Comparison of ENCODE assay signal across 8 cellular contexts in the genomic region with DNA sequence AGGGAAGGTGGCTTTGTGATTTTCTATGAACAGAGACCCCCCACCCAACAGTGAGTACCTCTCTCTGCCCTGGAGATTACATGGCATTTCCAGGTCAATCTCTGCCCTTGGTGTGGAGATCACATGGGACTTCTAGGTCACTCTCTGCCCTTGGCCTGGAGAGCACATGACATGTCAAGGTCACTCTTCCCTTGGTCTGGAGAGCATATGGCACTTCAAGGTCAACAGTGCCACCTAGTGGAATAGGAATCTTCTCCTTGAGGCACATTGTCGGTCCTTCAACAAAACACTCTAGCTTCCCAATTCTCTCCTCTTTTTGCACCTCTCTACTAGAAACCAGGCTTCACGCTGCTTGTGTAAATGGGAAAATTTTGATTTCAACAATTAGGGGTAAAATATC.
DNase-seq lines count a peak whose midpoint lies in the region; ATAC-seq, FAIRE-seq and TF ChIP-seq lines count a peak whose summit lies in the region.

No MANE protein-coding gene starts in this region.

- H3K27me3 ChIP-seq in H1 (replicated peaks in 1 of 4; ENCODE audit: control insufficient read depth in 3 of 4, extremely low read depth in 1 of 4, insufficient read depth in 3 of 4, low read length in 3 of 4) (no peaks in the 10 kb centered on the region), smooth muscle cell (ENCODE audit: low read depth) (no peaks in the 10 kb centered on the region)

- WGBS in H1 (ENCODE audit: extremely low coverage in 1 of 2, insufficient coverage in 1 of 2, insufficient read length in 1 of 2, insufficient replicate concordance in 2 of 2, low coverage in 1 of 2, low lambda C conversion rate in 2 of 2, missing lambda C conversion rate in 1 of 2), 2 experiments: 73% methylated on average over 2 of the region's 2 CpGs; no CpG with 5 or more reads in 1 of the 2 experiments
- 68% methylated on average over 2 of the region's 2 CpGs for WGBS in smooth muscle cell (ENCODE audit: low lambda C conversion rate)

- H3K79me1 ChIP-seq in H1 (ENCODE audit: low read depth, low read length): no peaks in the 10 kb centered on the region

- H2BK12ac ChIP-seq in H1 (ENCODE audit: low read depth, low read length): no peak overlapping the region

- no peak overlapping the region for H3K4me3 ChIP-seq in H1 (ENCODE audit: extremely low read depth in 1 of 4, insufficient read depth in 2 of 4, low read depth in 3 of 4, low read length in 4 of 4)
- H3K4me3 ChIP-seq in smooth muscle cell: no peak overlapping the region

- DNase-seq in AML-193 (lab: John Stamatoyannopoulos, UW) (peak; percentile 26 to 71), NCI-H460 (ENCODE audit: extremely low read depth, low read depth) (peak; percentile 36), H1 (ENCODE audit: low read depth in 1 of 2, low spot score in 2 of 2) (no peak), smooth muscle cell (lab: John Stamatoyannopoulos, UW; ENCODE audit: unreplicated experiment) (no peak), epidermal melanocyte (ENCODE audit: insufficient read length, low spot score) (no peak), NCI-H226 (no peak)

- no peak overlapping the region for H3K4ac ChIP-seq in H1 (replicated peaks; ENCODE audit: insufficient read length, low read depth, low read length)

- H2BK20ac ChIP-seq in H1 (ENCODE audit: low read length): no peak overlapping the region

- H3K56ac ChIP-seq in H1 (replicated peaks; ENCODE audit: insufficient read length, low read depth, low read length): no peak overlapping the region

- H4K8ac ChIP-seq in H1 (ENCODE audit: extremely low read depth, insufficient read depth, low read length): no peak overlapping the region

- CTCF ChIA-PET in H1 (lab: Charles Lee; ENCODE audit: partially characterized antibody): interaction anchor here (0.5 to 1.6 kb wide), 29 partner anchors 11 to 686 kb away, joined by 3 to 9 read pairs (median 3); a partner anchor contains a TSS

- H2BK120ac ChIP-seq in H1 (replicated peaks; ENCODE audit: low read depth, low read length): no peak overlapping the region

- H3K27ac ChIP-seq in H1 (ENCODE audit: low read depth, low read length): no peak overlapping the region
- H3K27ac ChIP-seq in smooth muscle cell (ENCODE audit: low read depth): no peak overlapping the region

- no peak overlapping the region for H2BK5ac ChIP-seq in H1 (ENCODE audit: low read depth, low read length)

- H3K9me3 ChIP-seq in H1 (ENCODE audit: insufficient read depth in 2 of 2, low read depth in 1 of 2, low read length in 1 of 2): peaks cover 0 to 4% of the 10 kb centered on the region in 2 experiments; a peak in 2 of 4 replicates
- no peaks in the 10 kb centered on the region for H3K9me3 ChIP-seq in smooth muscle cell (replicated peaks; ENCODE audit: low read depth)

- H3K36me3 ChIP-seq in H1 (ENCODE audit: control insufficient read depth in 2 of 4, insufficient read depth in 4 of 4, low read length in 3 of 4) (no peaks in the 10 kb centered on the region; a peak in 1 of 8 replicates), smooth muscle cell (ENCODE audit: low read depth) (no peaks in the 10 kb centered on the region)

- H2AFZ ChIP-seq in H1 (ENCODE audit: low read length) (no peak overlapping the region), smooth muscle cell (ENCODE audit: low read depth) (no peak overlapping the region)

- no peak overlapping the region for H3K14ac ChIP-seq in H1 (ENCODE audit: insufficient read length)

- H3K18ac ChIP-seq in H1 (ENCODE audit: extremely low read depth, low read length): no peak overlapping the region

- no peak for TF ChIP-seq POLR2A in H1 (IDR thresholded peaks at IDR 0.05; ENCODE audit: control extremely low read depth in 1 of 2, low read depth in 2 of 2, low read length in 2 of 2)

- H3F3A ChIP-seq in smooth muscle cell (ENCODE audit: low read depth): no peaks in the 10 kb centered on the region

- no peaks in the 10 kb centered on the region for H4K20me1 ChIP-seq in H1 (replicated peaks in 1 of 2; ENCODE audit: control insufficient read depth in 1 of 2, insufficient read depth in 2 of 2, low read length in 2 of 2)
- no peaks in the 10 kb centered on the region for H4K20me1 ChIP-seq in smooth muscle cell (ENCODE audit: low read depth)

- no peak overlapping the region for H2AK5ac ChIP-seq in H1 (ENCODE audit: low read depth, low read length)

- FAIRE-seq in H1 (lab: Jason Lieb, UNC): peak; percentile 99

- POLR2A ChIA-PET in H1 (lab: Charles Lee; ENCODE audit: partially characterized antibody): no interaction called here

- H3K4me2 ChIP-seq in H1 (ENCODE audit: insufficient read depth in 1 of 2, low read depth in 2 of 2, low read length in 2 of 2) (no peak overlapping the region), smooth muscle cell (no peak overlapping the region)

- peak; percentile 51 for ATAC-seq in GM18508 (IDR thresholded peaks at IDR 0.05; ENCODE audit: insufficient read depth, unreplicated experiment)
- peak; percentile 85 for ATAC-seq in HG02852 (IDR thresholded peaks at IDR 0.05; ENCODE audit: unreplicated experiment)

- H3K79me2 ChIP-seq in H1 (ENCODE audit: control insufficient read depth in 1 of 2, insufficient read depth in 2 of 2, low read length in 2 of 2) (no peaks in the 10 kb centered on the region), smooth muscle cell (ENCODE audit: low read depth) (no peaks in the 10 kb centered on the region)

- H3K9ac ChIP-seq in H1 (replicated peaks in 1 of 4; ENCODE audit: extremely low read depth in 1 of 4, low read depth in 3 of 4, low read length in 3 of 4): no peak overlapping the region
- no peak overlapping the region for H3K9ac ChIP-seq in smooth muscle cell (ENCODE audit: low read depth)

- no peak overlapping the region for H4K91ac ChIP-seq in H1 (replicated peaks; ENCODE audit: insufficient read length, low read length)

- H2BK15ac ChIP-seq in H1 (ENCODE audit: low read length): no peak overlapping the region

- no peaks in the 10 kb centered on the region for H3K23me2 ChIP-seq in H1 (ENCODE audit: low read depth, low read length)

- TF ChIP-seq EP300 in H1 (IDR thresholded peaks at IDR 0.05; ENCODE audit: borderline replicate concordance in 1 of 2, low read depth in 2 of 2, low read length in 2 of 2): peak in 1 of 2 experiments; percentile 12; a peak in 1 of 3 replicates

- no peak overlapping the region for H3K23ac ChIP-seq in H1 (ENCODE audit: insufficient read length)

- H4K5ac ChIP-seq in H1 (ENCODE audit: insufficient read length, low read depth, low read length): no peak overlapping the region

- peak; percentile 94 to 97 for TF ChIP-seq RAD21 in H1 (IDR thresholded peaks at IDR 0.05 in 1 of 2, conservative IDR thresholded peaks at IDR 0.05 in 1 of 2; ENCODE audit: low read depth in 2 of 2, low read length in 2 of 2)

- no peaks in the 10 kb centered on the region for H3K4me1 ChIP-seq in H1 (replicated peaks in 1 of 4; ENCODE audit: control insufficient read depth in 3 of 4, insufficient read depth in 4 of 4, low read length in 3 of 4)
- H3K4me1 ChIP-seq in smooth muscle cell (ENCODE audit: low read depth): no peaks in the 10 kb centered on the region

- TF ChIP-seq CTCF in H1 (IDR thresholded peaks at IDR 0.05; ENCODE audit: control extremely low read depth in 1 of 3, insufficient read depth in 1 of 3, low read depth in 1 of 3, low read length in 3 of 3) (peak; percentile 34 to 86 (median 79)), smooth muscle cell (IDR thresholded peaks at IDR 0.05; ENCODE audit: borderline replicate concordance, insufficient read depth, poor library complexity, severe bottlenecking) (peak; percentile 63)

TF ChIP-seq in H1, 55 proteins besides CTCF, POLR2A, EP300 and RAD21:
- TF ChIP-seq, protein P1, sequence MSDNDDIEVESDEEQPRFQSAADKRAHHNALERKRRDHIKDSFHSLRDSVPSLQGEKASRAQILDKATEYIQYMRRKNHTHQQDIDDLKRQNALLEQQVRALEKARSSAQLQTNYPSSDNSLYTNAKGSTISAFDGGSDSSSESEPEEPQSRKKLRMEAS (IDR thresholded peaks at IDR 0.05): peak; percentile 75
- no peak for TF ChIP-seq TCF12 (IDR thresholded peaks at IDR 0.05; ENCODE audit: low read depth, low read length)
- TF ChIP-seq, protein P2, sequence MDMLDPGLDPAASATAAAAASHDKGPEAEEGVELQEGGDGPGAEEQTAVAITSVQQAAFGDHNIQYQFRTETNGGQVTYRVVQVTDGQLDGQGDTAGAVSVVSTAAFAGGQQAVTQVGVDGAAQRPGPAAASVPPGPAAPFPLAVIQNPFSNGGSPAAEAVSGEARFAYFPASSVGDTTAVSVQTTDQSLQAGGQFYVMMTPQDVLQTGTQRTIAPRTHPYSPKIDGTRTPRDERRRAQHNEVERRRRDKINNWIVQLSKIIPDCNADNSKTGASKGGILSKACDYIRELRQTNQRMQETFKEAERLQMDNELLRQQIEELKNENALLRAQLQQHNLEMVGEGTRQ (IDR thresholded peaks at IDR 0.05; ENCODE audit: low read length): peak; percentile 54

Comparison
In these comparisons a context has a peak if more than half of its experiments do, and no peak if none do; other contexts are left out.
1. DNase-seq: peak in AML-193 (2 of 2) and NCI-H460 (single experiment); none in H1 (0 of 2), smooth muscle cell (single experiment), epidermal melanocyte (single experiment) and NCI-H226 (single experiment).